ENCODE assay signal across 1 cellular context in genomic region chr2:126824663-126825062, GRCh38.
TF ChIP-seq lines count a peak whose summit lies in the region.

No MANE protein-coding gene starts in this region.

TF ChIP-seq in WTC11, 78 proteins besides CTCF, POLR2A, EP300 and RAD21 (continued from another document):
- TF ChIP-seq NR2C2 (CRISPR knock-in tag; IDR thresholded peaks at IDR 0.05) (no peak), JUN (CRISPR knock-in tag; IDR thresholded peaks at IDR 0.05) (no peak)
